9 cellular contexts compared by ENCODE assay signal in the genomic region with DNA sequence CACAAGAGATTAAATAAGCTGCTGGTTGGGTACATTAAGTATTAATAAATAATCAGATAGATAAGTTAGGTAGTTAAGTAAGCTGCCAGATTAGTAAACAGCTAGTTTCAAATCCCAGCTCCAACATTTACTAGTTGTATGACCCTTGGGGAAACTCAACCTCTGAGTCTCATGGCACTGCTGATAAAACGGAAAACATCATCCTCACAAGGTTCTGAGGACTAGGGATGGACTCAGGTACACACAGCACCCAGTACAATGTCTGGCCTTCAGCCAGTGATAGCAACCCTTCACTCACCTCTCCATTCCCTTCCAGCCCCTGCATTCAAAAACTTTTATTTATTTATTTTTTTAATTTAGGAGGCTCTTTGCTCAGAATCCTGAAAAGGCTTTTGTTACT. TPM values are rescaled to one million over a fixed set of nuclear protein-coding genes. Genes with fewer than 3 reads are reported as not detected.
A peak's percentile ranks its signal among the peaks of the same experiment; 100 is the strongest.
DNase-seq lines count a peak whose midpoint lies in the region; ATAC-seq and TF ChIP-seq lines count a peak whose summit lies in the region.
"Had no signal": no experiment of that assay in that cellular context is flagged by ENCODE, and none has a peak within 500 bp of the region (broad histone marks: within the 10 kb centered on the region; RNA-seq: fewer than 3 reads in every experiment).

No MANE protein-coding gene starts in this region.

- H3K27ac Mint-ChIP-seq in stimulated activated effector memory CD8-positive, alpha-beta T cell treated with anti-CD3 and anti-CD28 coated beads, Interleukin-12 subunit alpha, Interleukin-12 subunit beta, amount 100 ng/mL, for 72 hours: peak overlapping the region; percentile 90

- no peak for DNase-seq in HCT116 (ENCODE audit: low read depth, low spot score)
- no peak for DNase-seq in SJCRH30
- DNase-seq in esophagus muscularis mucosa (ENCODE audit: extremely low spot score): no peak
- no peak for DNase-seq in stimulated activated effector memory CD8-positive, alpha-beta T cell treated with anti-CD3 and anti-CD28 coated beads, Interleukin-12 subunit alpha, Interleukin-12 subunit beta, amount 100 ng/mL, for 72 hours (ENCODE audit: low spot score in 2 of 2)
- no peak for DNase-seq in NCI-H1092 (lab: John Stamatoyannopoulos, UW)
- DNase-seq in NCI-H774 (lab: John Stamatoyannopoulos, UW): no peak
- DNase-seq in retina: no peak
- DNase-seq: NCI-H526 treated with DMSO at 0.1 percent for 48 hours had no signal

- H3K9me2 ChIP-seq in HCT116 (ENCODE audit: insufficient read depth): no peaks in the 10 kb centered on the region

- H3K4me1 ChIP-seq in HCT116 (ENCODE audit: control insufficient read depth in 1 of 2, insufficient read depth in 2 of 2, low read length in 2 of 2): peaks cover 12 to 30% of the 10 kb centered on the region in 2 experiments
- peaks cover 26% of the 10 kb centered on the region for H3K4me1 ChIP-seq in SJCRH30
- peaks cover 11 to 20% (median 16%) of the 10 kb centered on the region in 4 donors for H3K4me1 ChIP-seq in esophagus muscularis mucosa

- peaks cover 23% of the 10 kb centered on the region for H3K4me1 Mint-ChIP-seq in stimulated activated effector memory CD8-positive, alpha-beta T cell treated with anti-CD3 and anti-CD28 coated beads, Interleukin-12 subunit alpha, Interleukin-12 subunit beta, amount 100 ng/mL, for 72 hours

- no peak for TF ChIP-seq CTCF in HCT116 (IDR thresholded peaks at IDR 0.05 in 2 of 3, conservative IDR thresholded peaks at IDR 0.05 in 1 of 3; ENCODE audit: borderline replicate concordance in 1 of 3, insufficient read depth in 1 of 3, low read depth in 2 of 3, low read length in 2 of 3)
- TF ChIP-seq CTCF in esophagus muscularis mucosa (IDR thresholded peaks at IDR 0.05): no peak

- H3K9me3 ChIP-seq in HCT116 (ENCODE audit: control insufficient read depth in 1 of 2, insufficient read depth in 1 of 2, low read depth in 1 of 2, low read length in 2 of 2): no peaks in the 10 kb centered on the region
- no peaks in the 10 kb centered on the region for H3K9me3 ChIP-seq in SJCRH30 (replicated peaks)
- no peaks in the 10 kb centered on the region for H3K9me3 ChIP-seq in esophagus muscularis mucosa

- H3K4me3 Mint-ChIP-seq in stimulated activated effector memory CD8-positive, alpha-beta T cell treated with anti-CD3 and anti-CD28 coated beads, Interleukin-12 subunit alpha, Interleukin-12 subunit beta, amount 100 ng/mL, for 72 hours: peak overlapping the region; percentile 53
- H3K4me3 Mint-ChIP-seq: nephron had no signal

- H3K27me3 ChIP-seq in HCT116 (ENCODE audit: insufficient read depth, low read length) (no peaks in the 10 kb centered on the region), SJCRH30 (no peaks in the 10 kb centered on the region), esophagus muscularis mucosa (no peaks in the 10 kb centered on the region)

- 79% methylated on average over 1 of the region's 1 CpG for WGBS in esophagus muscularis mucosa

- H2AFZ ChIP-seq in HCT116 (ENCODE audit: low read depth, low read length, poor library complexity, severe bottlenecking): no peak overlapping the region

- H3K36me3 ChIP-seq in HCT116 (ENCODE audit: control insufficient read depth in 1 of 2, insufficient read depth in 2 of 2, low read length in 2 of 2): no peaks in the 10 kb centered on the region
- no peaks in the 10 kb centered on the region for H3K36me3 ChIP-seq in SJCRH30
- H3K36me3 ChIP-seq in esophagus muscularis mucosa: no peaks in the 10 kb centered on the region

- no peak for TF ChIP-seq EP300 in esophagus muscularis mucosa (IDR thresholded peaks at IDR 0.05)

- intact Hi-C loops in HCT116 (cut with micrococcal nuclease): no loop called here
- intact Hi-C loops in esophagus muscularis mucosa (cut with DNase I): no loop called here

- no peaks in the 10 kb centered on the region for H4K20me1 ChIP-seq in HCT116 (ENCODE audit: insufficient read depth)

- H3K9me3 Mint-ChIP-seq in stimulated activated effector memory CD8-positive, alpha-beta T cell treated with anti-CD3 and anti-CD28 coated beads, Interleukin-12 subunit alpha, Interleukin-12 subunit beta, amount 100 ng/mL, for 72 hours: no peaks in the 10 kb centered on the region
- H3K9me3 Mint-ChIP-seq: nephron had no signal

- H3K27ac ChIP-seq in HCT116 (ENCODE audit: low read depth, low read length) (peak overlapping the region; percentile 69; the same call in 1 of the 2 replicates), SJCRH30 (peak overlapping the region; percentile 73), esophagus muscularis mucosa (replicated peaks in 1 of 4) (peak overlapping the region; percentile 62 to 73 (median 68))

- TF ChIP-seq RAD21 in HCT116 (IDR thresholded peaks at IDR 0.05; ENCODE audit: low read depth): no peak

- TSS peak; percentile 98 for BruUV-seq in HCT116 (replicated peaks; lab: Mats Ljungman, UMichigan)

- peak overlapping the region; percentile 35 to 50 for H3K4me3 ChIP-seq in HCT116 (replicated peaks in 1 of 2; ENCODE audit: low read depth in 1 of 2, low read length in 2 of 2)
- peak overlapping the region; percentile 23 for H3K4me3 ChIP-seq in SJCRH30
- H3K4me3 ChIP-seq in esophagus muscularis mucosa: no peak overlapping the region

- RAD21 ChIA-PET in HCT116 (lab: Charles Lee; ENCODE audit: low non-redundant PET in 1 of 2, low total read pairs in 2 of 2, uncharacterized antibody in 2 of 2, unreplicated experiment in 2 of 2): no interaction called here

- H3K36me3 Mint-ChIP-seq in stimulated activated effector memory CD8-positive, alpha-beta T cell treated with anti-CD3 and anti-CD28 coated beads, Interleukin-12 subunit alpha, Interleukin-12 subunit beta, amount 100 ng/mL, for 72 hours: peaks cover 14% of the 10 kb centered on the region

- POLR2A ChIA-PET in HCT116 (lab: Charles Lee): interaction anchor here (0.8 to 2.1 kb wide), 2 partner anchors 10 to 13 kb away, joined by 3 to 8 read pairs; no protein-coding TSS in a partner anchor

- H3K79me2 ChIP-seq in HCT116 (ENCODE audit: insufficient read depth, low read length): no peaks in the 10 kb centered on the region

- ATAC-seq in HCT116: peak; percentile 39; the same call in 1 of the 2 replicates
- no peak for ATAC-seq in stimulated activated effector memory CD8-positive, alpha-beta T cell treated with anti-CD3 and anti-CD28 coated beads, Interleukin-12 subunit alpha, Interleukin-12 subunit beta, amount 100 ng/mL, for 72 hours

- TF ChIP-seq POLR2A in HCT116 (IDR thresholded peaks at IDR 0.05; ENCODE audit: borderline replicate concordance, extremely low read depth, insufficient read depth, insufficient read length) (no peak), esophagus muscularis mucosa (IDR thresholded peaks at IDR 0.05; ENCODE audit: low read depth) (no peak)

- CTCF ChIA-PET in HCT116 (lab: Charles Lee): interaction anchor here (1.0 to 1.8 kb wide), 2 partner anchors 9 to 97 kb away, joined by 3 to 8 read pairs; no protein-coding TSS in a partner anchor

- peak overlapping the region; percentile 72 for H3K4me2 ChIP-seq in HCT116 (ENCODE audit: low read length)

- peak overlapping the region; percentile 47 for H3K9ac ChIP-seq in HCT116 (ENCODE audit: low read length)

TF ChIP-seq in HCT116, 20 proteins besides CTCF, POLR2A, EP300 and RAD21:
- TF ChIP-seq FOSL1 (IDR thresholded peaks at IDR 0.05; ENCODE audit: low read depth): no peak
- TF ChIP-seq POLR2AphosphoS5 (IDR thresholded peaks at IDR 0.05; ENCODE audit: low read depth, low read length): no peak
- TF ChIP-seq, protein P1, sequence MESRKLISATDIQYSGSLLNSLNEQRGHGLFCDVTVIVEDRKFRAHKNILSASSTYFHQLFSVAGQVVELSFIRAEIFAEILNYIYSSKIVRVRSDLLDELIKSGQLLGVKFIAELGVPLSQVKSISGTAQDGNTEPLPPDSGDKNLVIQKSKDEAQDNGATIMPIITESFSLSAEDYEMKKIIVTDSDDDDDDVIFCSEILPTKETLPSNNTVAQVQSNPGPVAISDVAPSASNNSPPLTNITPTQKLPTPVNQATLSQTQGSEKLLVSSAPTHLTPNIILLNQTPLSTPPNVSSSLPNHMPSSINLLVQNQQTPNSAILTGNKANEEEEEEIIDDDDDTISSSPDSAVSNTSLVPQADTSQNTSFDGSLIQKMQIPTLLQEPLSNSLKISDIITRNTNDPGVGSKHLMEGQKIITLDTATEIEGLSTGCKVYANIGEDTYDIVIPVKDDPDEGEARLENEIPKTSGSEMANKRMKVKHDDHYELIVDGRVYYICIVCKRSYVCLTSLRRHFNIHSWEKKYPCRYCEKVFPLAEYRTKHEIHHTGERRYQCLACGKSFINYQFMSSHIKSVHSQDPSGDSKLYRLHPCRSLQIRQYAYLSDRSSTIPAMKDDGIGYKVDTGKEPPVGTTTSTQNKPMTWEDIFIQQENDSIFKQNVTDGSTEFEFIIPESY (IDR thresholded peaks at IDR 0.05; ENCODE audit: extremely low read depth, insufficient replicate concordance, low read length): no peak
- no peak for TF ChIP-seq CBX3 (IDR thresholded peaks at IDR 0.05; ENCODE audit: low read depth)
- TF ChIP-seq JUND (IDR thresholded peaks at IDR 0.05): no peak
- no peak for TF ChIP-seq EZH2phosphoT487 (IDR thresholded peaks at IDR 0.05; ENCODE audit: borderline replicate concordance)
- TF ChIP-seq EZH2 (IDR thresholded peaks at IDR 0.05): no peak
- TF ChIP-seq, protein P2, sequence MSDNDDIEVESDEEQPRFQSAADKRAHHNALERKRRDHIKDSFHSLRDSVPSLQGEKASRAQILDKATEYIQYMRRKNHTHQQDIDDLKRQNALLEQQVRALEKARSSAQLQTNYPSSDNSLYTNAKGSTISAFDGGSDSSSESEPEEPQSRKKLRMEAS (IDR thresholded peaks at IDR 0.05): no peak

RNA-seq across cellular contexts. Expression of a gene that starts 32.3 kb away (rescaled TPM):
- 25.3 TPM for total RNA-seq in HCT116 (2021; ENCODE audit: unreplicated experiment)
- 9.6 and 9.7 TPM in 2 replicates for polyA plus RNA-seq in HCT116 (2012)
- total RNA-seq in SJCRH30 (2014; rRNA removed; shearing (Covaris generic)): 16.5 and 19.7 TPM in 2 replicates
- total RNA-seq in esophagus muscularis mucosa: 10 to 100 TPM in 1 of 4 donors, 1 to 10 TPM in 3; 2.1 to 11.3 (median 5.2) TPM

Comparison
In these comparisons a context has a peak if more than half of its experiments do, and no peak if none do; other contexts are left out.
1. H3K4me3 ChIP-seq: peak in HCT116 (2 of 2) and SJCRH30 (single experiment); none in esophagus muscularis mucosa (0 of 4).
2. Peak in every context shown above with its lines, with median percentiles within 50 percentile points of each other: H3K27ac ChIP-seq.